ENCODE assay signal across 8 cellular contexts in genomic region chr7:75915416-75916156, GRCh38. TPM values are rescaled to one million over a fixed set of nuclear protein-coding genes. Genes with fewer than 3 reads are reported as not detected.
A peak's percentile ranks its signal among the peaks of the same experiment; 100 is the strongest.
DNase-seq lines count a peak whose midpoint lies in the region; ATAC-seq and TF ChIP-seq lines count a peak whose summit lies in the region.

No MANE protein-coding gene starts in this region.

- peak overlapping the region; percentile 88 for H3K27ac Mint-ChIP-seq in type B pancreatic cell

- peak overlapping the region; percentile 95 for H3K4me3 Mint-ChIP-seq in type B pancreatic cell

- H3K9me3 ChIP-seq in endocrine pancreas (ENCODE audit: control insufficient read depth, low read length) (no peaks in the 10 kb centered on the region), mucosa of descending colon (no peaks in the 10 kb centered on the region)

- ATAC-seq in HG03439 (IDR thresholded peaks at IDR 0.05; ENCODE audit: unreplicated experiment) = peak; percentile 4
- peak; percentile 8 for ATAC-seq in mucosa of descending colon
- ATAC-seq in GM18517 (IDR thresholded peaks at IDR 0.05; ENCODE audit: unreplicated experiment) = no peak

- H3K36me3 Mint-ChIP-seq in type B pancreatic cell = peaks cover 3% of the 10 kb centered on the region

- DNase-seq in NCI-H1092 treated with DMSO at 0.1 percent for 48 hours (lab: John Stamatoyannopoulos, UW) = peak; percentile 36
- no peak for DNase-seq in NCI-H1092 (lab: John Stamatoyannopoulos, UW)
- DNase-seq in mucosa of descending colon = peak; percentile 35 to 65 (median 50)
- no peak for DNase-seq in type B pancreatic cell (ENCODE audit: extremely low spot score, unreplicated experiment)

- H3K27me3 ChIP-seq in endocrine pancreas (ENCODE audit: control insufficient read depth, insufficient read depth, low read length) = no peaks in the 10 kb centered on the region

- TF ChIP-seq CTCF in VCaP (conservative IDR thresholded peaks at IDR 0.05) = no peak
- TF ChIP-seq CTCF in mucosa of descending colon (IDR thresholded peaks at IDR 0.05) = no peak
- TF ChIP-seq CTCF in type B pancreatic cell (conservative IDR thresholded peaks at IDR 0.05) = no peak

- H3K27me3 Mint-ChIP-seq in type B pancreatic cell = no peaks in the 10 kb centered on the region

- H3K4me1 Mint-ChIP-seq in type B pancreatic cell (ENCODE audit: unreplicated experiment) = peaks cover 20% of the 10 kb centered on the region

- H3K4me3 ChIP-seq in endocrine pancreas (ENCODE audit: control insufficient read depth, insufficient read depth, low read length) = peak overlapping the region; percentile 71
- H3K4me3 ChIP-seq in mucosa of descending colon = peak overlapping the region; percentile 100

- intact Hi-C loops in mucosa of descending colon (cut with DNase I, micrococcal nuclease) = no loop called here

- H3K9ac ChIP-seq in endocrine pancreas (ENCODE audit: control insufficient read depth, insufficient read depth, low read length) = peak overlapping the region; percentile 99

- H3K4me1 ChIP-seq in endocrine pancreas (ENCODE audit: control insufficient read depth, insufficient read depth, low read length) (no peaks in the 10 kb centered on the region), mucosa of descending colon (ENCODE audit: low read depth) (peaks cover 18% of the 10 kb centered on the region)

- peak overlapping the region; percentile 90 for H3K27ac ChIP-seq in VCaP

- H3K9me3 Mint-ChIP-seq in type B pancreatic cell = no peaks in the 10 kb centered on the region

- H3K36me3 ChIP-seq in endocrine pancreas (ENCODE audit: control insufficient read depth, insufficient read depth, low read length) = no peaks in the 10 kb centered on the region
- H3K36me3 ChIP-seq in mucosa of descending colon (ENCODE audit: low read depth) = no peaks in the 10 kb centered on the region

RNA-seq across cellular contexts. Expression of gene POR, which starts 0.6 kb away (rescaled TPM):
- total RNA-seq in mucosa of descending colon (100 to 1,000 TPM in 2 of 3 donors, 10 to 100 TPM in 1; 76.4 to 122 (median 118) TPM), type B pancreatic cell (ENCODE audit: low replicate concordance) (122 and 153 TPM in 2 replicates)

RNA-seq across cellular contexts. Expression of gene RHBDD2, which starts 36.8 kb away (rescaled TPM):
- total RNA-seq in mucosa of descending colon (10 to 100 TPM; 43.9 to 50.5 (median 47.3) TPM), type B pancreatic cell (ENCODE audit: low replicate concordance) (73.5 and 75.1 TPM in 2 replicates)

Comparison
In these comparisons a context has a peak if more than half of its experiments do, and no peak if none do; other contexts are left out.
1. DNase-seq: peak in NCI-H1092 treated with DMSO at 0.1 percent for 48 hours (single experiment) and mucosa of descending colon (3 of 3); none in NCI-H1092 (single experiment) and type B pancreatic cell (single experiment).